ENCODE assay signal across 11 cellular contexts in genomic region chr5:81819556-81820314, GRCh38.
DNase-seq lines count a peak whose midpoint lies in the region; ATAC-seq and TF ChIP-seq lines count a peak whose summit lies in the region.
"Had no signal": no experiment of that assay in that cellular context is flagged by ENCODE, and none has a peak within 500 bp of the region (broad histone marks: within the 10 kb centered on the region; RNA-seq: fewer than 3 reads in every experiment).

No MANE protein-coding gene starts in this region.

- TF ChIP-seq CTCF in foreskin fibroblast (IDR thresholded peaks at IDR 0.05; ENCODE audit: low read depth, low read length) (no peak), upper lobe of left lung (IDR thresholded peaks at IDR 0.05) (no peak)

- no peak for TF ChIP-seq EP300 in upper lobe of left lung (IDR thresholded peaks at IDR 0.05)

- peaks cover 18% of the 10 kb centered on the region for H3K4me1 Mint-ChIP-seq in T-helper 17 cell

- H3K4me3 Mint-ChIP-seq in T-helper 17 cell, result no peak overlapping the region

- no peaks in the 10 kb centered on the region for H3K36me3 Mint-ChIP-seq in T-helper 17 cell (ENCODE audit: low read depth)

- ATAC-seq in T-helper 17 cell (no peak), upper lobe of left lung (ENCODE audit: low FRiP score in 2 of 2) (no peak), GM18873 (IDR thresholded peaks at IDR 0.05; ENCODE audit: low FRiP score, unreplicated experiment) (no peak)

- peak; percentile 33 for DNase-seq in AG08396 (ENCODE audit: low spot score)
- peak; percentile 15 for DNase-seq in H4 (ENCODE audit: low spot score)
- no peak for DNase-seq in T-helper 17 cell
- DNase-seq in foreskin fibroblast, result peak; percentile 46 to 66
- no peak for DNase-seq in NCI-H2081 treated with DMSO at 0.1 percent for 48 hours (lab: John Stamatoyannopoulos, UW)
- DNase-seq in upper lobe of left lung, result no peak
- no peak for DNase-seq in hippocampal formation (lab: John Stamatoyannopoulos, UW)
- DNase-seq: activated effector memory CD4-positive, alpha-beta T cell treated with Interleukin-2 at 50 U/mL for 16 hours; NCI-H82 had no signal

- H3K9me3 ChIP-seq in T-helper 17 cell (ENCODE audit: control insufficient read depth, low read length, poor library complexity, severe bottlenecking), result no peaks in the 10 kb centered on the region
- no peaks in the 10 kb centered on the region for H3K9me3 ChIP-seq in upper lobe of left lung

- no peak for TF ChIP-seq POLR2A in upper lobe of left lung (IDR thresholded peaks at IDR 0.05)

- no peaks in the 10 kb centered on the region for H3K36me3 ChIP-seq in upper lobe of left lung

- no peaks in the 10 kb centered on the region for H3K27me3 Mint-ChIP-seq in T-helper 17 cell

- no peak overlapping the region for H3K4me3 ChIP-seq in foreskin fibroblast (ENCODE audit: low read depth in 1 of 2, low read length in 2 of 2)
- H3K4me3 ChIP-seq in upper lobe of left lung, result no peak overlapping the region

- H3K27ac Mint-ChIP-seq in T-helper 17 cell, result peak overlapping the region; percentile 4

- H3K27me3 ChIP-seq in upper lobe of left lung, result no peaks in the 10 kb centered on the region

- WGBS in upper lobe of left lung, 2 donors, result 76 to 82% methylated on average over 6 of the region's 6 CpGs

- H3K4me1 ChIP-seq in upper lobe of left lung, result peaks cover 0 to 3% (median 0%) of the 10 kb centered on the region in 4 donors

- no peak overlapping the region for H3K27ac ChIP-seq in upper lobe of left lung
- H3K27ac ChIP-seq: epithelial cell of prostate had no signal

Comparison
In these comparisons a context has a peak if more than half of its experiments do, and no peak if none do; other contexts are left out.
1. DNase-seq: peak in AG08396 (single experiment), H4 (single experiment) and foreskin fibroblast (2 of 2); none in T-helper 17 cell (0 of 3), NCI-H2081 treated with DMSO at 0.1 percent for 48 hours (single experiment), upper lobe of left lung (0 of 2) and hippocampal formation (0 of 2).